Comparison of ENCODE assay signal across 29 cellular contexts in the genomic region with DNA sequence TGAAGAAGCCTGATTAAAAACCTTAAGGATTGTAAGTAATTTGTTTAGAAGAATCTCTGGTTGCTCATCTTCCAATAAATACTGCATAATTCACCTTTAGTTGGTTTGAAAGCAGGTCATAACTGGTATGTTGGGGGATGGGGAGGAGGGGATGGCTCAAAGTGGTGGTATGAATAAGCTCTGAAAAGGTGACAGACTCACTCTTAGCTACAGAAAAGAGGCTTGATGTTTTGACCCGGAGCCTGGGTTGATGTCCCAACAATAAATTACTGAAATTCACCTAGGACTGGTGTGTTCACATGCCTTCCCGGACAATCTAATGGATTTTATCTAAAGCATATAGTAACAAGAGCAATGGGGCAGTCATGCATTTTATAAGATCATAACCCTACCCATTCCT.
"Had no signal": no experiment of that assay in that cellular context is flagged by ENCODE, and none has a peak within 500 bp of the region (broad histone marks: within the 10 kb centered on the region; RNA-seq: fewer than 3 reads in every experiment).

No MANE protein-coding gene starts in this region.

- H3K9me3 Mint-ChIP-seq: natural killer cell treated with Interleukin-12 subunit alpha and Interleukin-12 subunit beta and Interleukin-15 and Interleukin-18, amount 100 ng/mL, for 72 hours had no signal

- DNase-seq: cerebellar nuclear complex; cortex of kidney; effector memory CD8-positive, alpha-beta T cell; head of caudate nucleus; hippocampal formation; immature natural killer cell; islet precursor cell; kidney glomerular epithelial cell; left colon; left ventricle myocardium superior; lower lobe of right lung; mucosa of descending colon; naive B cell; pancreas; right lobe of liver; stimulated activated CD4-positive, alpha-beta T cell treated with anti-CD3 and anti-CD28 coated beads, Interleukin-2, amount 100 ng/mL, for 24 hours; stimulated activated CD4-positive, alpha-beta T cell treated with anti-CD3 and anti-CD28 coated beads, Interleukin-4, amount 100 ng/mL, for 24 hours; stimulated activated naive CD4-positive, alpha-beta T cell treated with Interleukin-2 at 50 U/mL for 16 hours; stomach; substantia nigra; testis; tibial artery; upper lobe of left lung had no signal

- H3K4me3 Mint-ChIP-seq: effector memory CD8-positive, alpha-beta T cell; immature natural killer cell; memory B cell; mesothelial cell of epicardium; naive B cell; natural killer cell treated with Interleukin-12 subunit alpha and Interleukin-12 subunit beta and Interleukin-15 and Interleukin-18, amount 100 ng/mL, for 72 hours; neural crest cell; stimulated activated effector memory CD8-positive, alpha-beta T cell treated with anti-CD3 and anti-CD28 coated beads, Interleukin-12 subunit alpha, Interleukin-12 subunit beta, amount 100 ng/mL, for 72 hours had no signal

- ATAC-seq: effector memory CD8-positive, alpha-beta T cell; left colon; lower lobe of right lung; mucosa of descending colon; natural killer cell treated with Interleukin-12 subunit alpha and Interleukin-12 subunit beta and Interleukin-15 and Interleukin-18, amount 100 ng/mL, for 72 hours; stimulated activated effector memory CD8-positive, alpha-beta T cell treated with anti-CD3 and anti-CD28 coated beads, Interleukin-12 subunit alpha, Interleukin-12 subunit beta, amount 100 ng/mL, for 72 hours had no signal

- H3K4me1 Mint-ChIP-seq: immature natural killer cell; naive B cell; stimulated activated effector memory CD8-positive, alpha-beta T cell treated with anti-CD3 and anti-CD28 coated beads, Interleukin-12 subunit alpha, Interleukin-12 subunit beta, amount 100 ng/mL, for 72 hours had no signal

- H3K27ac Mint-ChIP-seq: effector memory CD8-positive, alpha-beta T cell; immature natural killer cell; memory B cell; mesothelial cell of epicardium; naive B cell; natural killer cell treated with Interleukin-12 subunit alpha and Interleukin-12 subunit beta and Interleukin-15 and Interleukin-18, amount 100 ng/mL, for 72 hours; stimulated activated effector memory CD8-positive, alpha-beta T cell treated with anti-CD3 and anti-CD28 coated beads, Interleukin-12 subunit alpha, Interleukin-12 subunit beta, amount 100 ng/mL, for 72 hours had no signal

- H3K36me3 ChIP-seq: lower lobe of right lung, neutrophil, pancreas, right lobe of liver, stomach, tibial artery, upper lobe of left lung had no signal

- H3K27me3 ChIP-seq: neutrophil, pancreas, stomach, testis, tibial artery, upper lobe of left lung had no signal

- H3K4me1 ChIP-seq: lower lobe of right lung, pancreas, right lobe of liver, testis, upper lobe of left lung had no signal

- H3K36me3 Mint-ChIP-seq: immature natural killer cell; stimulated activated effector memory CD8-positive, alpha-beta T cell treated with anti-CD3 and anti-CD28 coated beads, Interleukin-12 subunit alpha, Interleukin-12 subunit beta, amount 100 ng/mL, for 72 hours had no signal

- H3K27ac ChIP-seq: lower lobe of right lung, neutrophil, pancreas, right lobe of liver, stomach, testis, tibial artery, upper lobe of left lung had no signal

- H3K9me3 ChIP-seq: lower lobe of right lung, mucosa of descending colon, neutrophil, pancreas, right lobe of liver, testis, upper lobe of left lung had no signal

- H3K4me3 ChIP-seq: lower lobe of right lung, mucosa of descending colon, pancreas, right lobe of liver, stomach, testis, tibial artery, upper lobe of left lung had no signal
